26 cellular contexts compared by ENCODE assay signal in the genomic region with DNA sequence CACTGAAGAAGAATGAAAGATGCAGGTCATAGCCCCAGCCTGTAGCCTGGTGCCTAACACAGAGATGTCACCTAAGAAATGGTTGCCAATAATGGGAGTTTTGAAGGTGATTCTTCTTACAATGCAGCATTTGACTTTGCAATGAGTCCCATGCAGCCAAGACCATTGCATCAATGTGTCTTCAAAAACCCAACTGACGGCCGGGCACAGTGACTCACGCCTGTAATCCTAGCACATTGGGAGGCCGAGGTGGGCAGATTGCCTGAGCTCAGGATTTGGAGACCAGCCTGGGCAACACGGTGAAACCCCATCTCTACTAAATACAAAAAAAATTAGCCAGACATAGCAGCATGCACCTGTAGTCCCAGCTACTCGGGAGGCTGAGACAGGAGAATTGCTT.
"Had no signal": no experiment of that assay in that cellular context is flagged by ENCODE, and none has a peak within 500 bp of the region (broad histone marks: within the 10 kb centered on the region; RNA-seq: fewer than 3 reads in every experiment).

No MANE protein-coding gene starts in this region.

- ATAC-seq: activated CD8-positive, alpha-beta T cell treated with anti-CD3 and anti-CD28 coated beads for 36 hours; activated T-cell treated with anti-CD3 and anti-CD28 coated beads, Interleukin-2, amount 50 U/mL, for 72 hours; activated T-helper 17 cell treated with anti-CD3 and anti-CD28 coated beads, Interleukin-2, amount 50 U/mL, for 72 hours; Panc1; SK-N-SH treated with all-trans-retinoic acid at 6 μM for 48 hours; T-cell; T-helper 17 cell had no signal

- DNase-seq: activated CD4-positive, alpha-beta T cell treated with anti-CD3 and anti-CD28 coated beads, Interleukin-2, amount 10 ng/mL, durations not matched to agents 24 days and 14 days; activated CD4-positive, alpha-beta T cell treated with anti-CD3 and anti-CD28 coated beads, Interleukin-2, amount 50 U/mL, for 4 hours; activated CD8-positive, alpha-beta T cell treated with anti-CD3 and anti-CD28 coated beads for 36 hours; activated effector memory CD4-positive, alpha-beta T cell treated with anti-CD3 and anti-CD28 coated beads, Interleukin-2, amount 50 U/mL, for 16 hours; activated naive CD4-positive, alpha-beta T cell; activated naive CD4-positive, alpha-beta T cell treated with anti-CD3 and anti-CD28 coated beads, Interleukin-2, amount 50 U/mL, for 16 hours; activated naive CD8-positive, alpha-beta T cell treated with anti-CD3 and anti-CD28 coated beads for 36 hours; activated T-cell treated with anti-CD3 and anti-CD28 coated beads, Interleukin-2, amount 50 U/mL, for 1 hour; activated T-cell treated with anti-CD3 and anti-CD28 coated beads, Interleukin-2, amount 50 U/mL, for 72 hours; amniotic stem cell; aorta; brain microvascular endothelial cell; NCI-H1048; NCI-H1105 treated with DMSO at 0.1 percent for 48 hours; NCI-H1436; NCI-H1694 treated with DMSO at 0.1 percent for 48 hours; NCI-H2029; NCI-H345; NCI-H524 treated with DMSO at 0.1 percent for 48 hours; RPMI8226; SHP77 treated with DMSO at 0.1 percent for 48 hours; T-cell; T-helper 17 cell had no signal
